In the genomic region with DNA sequence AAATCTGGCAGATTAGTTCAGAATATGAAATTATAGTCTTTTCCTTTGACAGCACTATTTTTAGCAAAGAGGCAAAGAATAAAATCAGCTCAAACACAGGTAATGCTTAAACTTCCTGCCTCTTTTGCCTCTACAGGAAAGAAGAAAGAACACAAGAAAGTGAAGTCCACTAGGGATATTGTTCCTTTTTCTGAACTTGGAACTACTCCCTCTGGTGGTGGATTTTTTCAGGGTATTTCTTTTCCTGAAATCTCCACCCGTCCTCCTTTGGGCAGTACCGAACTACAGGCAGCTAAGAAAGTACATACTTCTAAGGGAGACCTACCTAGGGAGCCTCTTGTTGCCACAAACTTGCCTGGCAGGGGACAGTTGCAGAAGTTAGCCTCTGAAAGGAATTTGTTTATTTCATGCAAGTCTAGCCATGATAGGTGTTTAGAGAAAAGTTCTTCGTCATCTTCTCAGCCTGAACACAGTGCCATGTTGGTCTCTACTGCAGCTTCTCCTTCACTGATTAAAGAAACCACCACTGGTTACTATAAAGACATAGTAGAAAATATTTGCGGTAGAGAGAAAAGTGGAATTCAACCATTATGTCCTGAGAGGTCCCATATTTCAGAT, we compare ENCODE assay signal across 9 cellular contexts. TPM values are rescaled to one million over a fixed set of nuclear protein-coding genes. Genes with fewer than 3 reads are reported as not detected.
DNase-seq lines count a peak whose midpoint lies in the region; FAIRE-seq and TF ChIP-seq lines count a peak whose summit lies in the region.
"Had no signal": no experiment of that assay in that cellular context is flagged by ENCODE, and none has a peak within 500 bp of the region (broad histone marks: within the 10 kb centered on the region; RNA-seq: fewer than 3 reads in every experiment).

No MANE protein-coding gene starts in this region.

- H3K4me1 Mint-ChIP-seq in CD14-positive monocyte (no peaks in the 10 kb centered on the region), brain (peaks cover 17% of the 10 kb centered on the region)
- H3K4me1 Mint-ChIP-seq in T-helper 2 cell treated with Interferon-gamma antibody and Interleukin-4, amounts not matched to agents 5 μg/mL and 100 μg/mL, for 36 hours (ENCODE audit: low read depth) = peaks cover 18% of the 10 kb centered on the region

- H3K27me3 Mint-ChIP-seq in CD14-positive monocyte (ENCODE audit: low read depth in 3 of 3) (no peaks in the 10 kb centered on the region), brain (no peaks in the 10 kb centered on the region)
- H3K27me3 Mint-ChIP-seq in T-helper 2 cell treated with Interferon-gamma antibody and Interleukin-4, amounts not matched to agents 5 μg/mL and 100 μg/mL, for 36 hours (ENCODE audit: low read depth) = no peaks in the 10 kb centered on the region
- H3K27me3 Mint-ChIP-seq: T-cell had no signal

- peak overlapping the region in 1 of 7 donors; percentile 41 for H3K27ac Mint-ChIP-seq in CD14-positive monocyte
- H3K27ac Mint-ChIP-seq in brain = peak overlapping the region in 1 of 5 experiments; percentile 80
- no peak overlapping the region for H3K27ac Mint-ChIP-seq in T-helper 2 cell treated with Interferon-gamma antibody and Interleukin-4, amounts not matched to agents 5 μg/mL and 100 μg/mL, for 36 hours

- peak; percentile 75 for TF ChIP-seq CTCF in CD14-positive monocyte (IDR thresholded peaks at IDR 0.05)
- peak; percentile 17; the same call in 1 of the 2 replicates for TF ChIP-seq CTCF in GM12875 (IDR thresholded peaks at IDR 0.05; ENCODE audit: borderline replicate concordance, insufficient read depth, low read depth, low read length)
- TF ChIP-seq CTCF in brain (conservative IDR thresholded peaks at IDR 0.05) = peak; percentile 48 to 69

- no peak for FAIRE-seq in GM12891 (lab: Jason Lieb, UNC)

- intact Hi-C loops in CD14-positive monocyte (cut with micrococcal nuclease) = loop anchor here in 1 of 2 donors (10.0 kb wide), 1 partner anchor 122 kb away; no protein-coding TSS in a partner anchor

- TF ChIP-seq POLR2A in GM12891 (IDR thresholded peaks at IDR 0.05; ENCODE audit: low read depth, low read length) = no peak

- no peak overlapping the region for H3K4me3 ChIP-seq in GM12875 (ENCODE audit: low read depth, low read length)

- DNase-seq in CD14-positive monocyte (ENCODE audit: low spot score) (no peak), NCI-H69 (lab: John Stamatoyannopoulos, UW) (peak; percentile 70), lung microvascular endothelial cell (ENCODE audit: low read depth in 2 of 2) (peak; percentile 45 to 55), GM12891 (ENCODE audit: insufficient read length, low spot score) (no peak)
- DNase-seq in T-helper 2 cell treated with Interferon-gamma antibody and Interleukin-4, amounts not matched to agents 5 μg/mL and 100 μg/mL, for 36 hours (ENCODE audit: low spot score) = no peak
- DNase-seq in stimulated activated CD8-positive, alpha-beta memory T cell treated with anti-CD3 and anti-CD28 coated beads, Interleukin-4, amount 100 ng/mL, for 48 hours = no peak

- H3K36me3 Mint-ChIP-seq in CD14-positive monocyte = peaks cover 62 to 93% of the 10 kb centered on the region in 2 donors
- peaks cover 79% of the 10 kb centered on the region for H3K36me3 Mint-ChIP-seq in brain
- peaks cover 68% of the 10 kb centered on the region for H3K36me3 Mint-ChIP-seq in T-helper 2 cell treated with Interferon-gamma antibody and Interleukin-4, amounts not matched to agents 5 μg/mL and 100 μg/mL, for 36 hours (ENCODE audit: low read depth)

- H3K4me3 Mint-ChIP-seq in CD14-positive monocyte (no peak overlapping the region), brain (no peak overlapping the region)
- H3K4me3 Mint-ChIP-seq in T-helper 2 cell treated with Interferon-gamma antibody and Interleukin-4, amounts not matched to agents 5 μg/mL and 100 μg/mL, for 36 hours = no peak overlapping the region
- H3K4me3 Mint-ChIP-seq: T-cell had no signal

- no peaks in the 10 kb centered on the region for H3K9me3 Mint-ChIP-seq in CD14-positive monocyte
- H3K9me3 Mint-ChIP-seq in brain = no peaks in the 10 kb centered on the region
- no peaks in the 10 kb centered on the region for H3K9me3 Mint-ChIP-seq in T-helper 2 cell treated with Interferon-gamma antibody and Interleukin-4, amounts not matched to agents 5 μg/mL and 100 μg/mL, for 36 hours
- H3K9me3 Mint-ChIP-seq: T-cell had no signal

TF ChIP-seq in GM12891, 5 proteins besides CTCF, POLR2A, EP300 and RAD21:
- TF ChIP-seq SPI1 (IDR thresholded peaks at IDR 0.05; ENCODE audit: low read depth, low read length) (no peak), PAX5 (IDR thresholded peaks at IDR 0.05; ENCODE audit: insufficient read depth, low read length, severe bottlenecking) (no peak), TAF1 (IDR thresholded peaks at IDR 0.05; ENCODE audit: low read depth, low read length) (no peak), POU2F2 (IDR thresholded peaks at IDR 0.05; ENCODE audit: low read depth, low read length) (no peak), POLR2AphosphoS5 (IDR thresholded peaks at IDR 0.05; ENCODE audit: low read depth, low read length) (no peak)

RNA-seq across cellular contexts. Expression of a gene that starts 17.4 kb away (rescaled TPM):
- polyA plus RNA-seq in CD14-positive monocyte (10 to 100 TPM; 52.1 to 67.3 TPM), brain (ENCODE audit: insufficient read depth, low read depth, low replicate concordance) (106 TPM)
- total RNA-seq in lung microvascular endothelial cell = 36.1 and 55.1 TPM in 2 replicates
- polyA plus RNA-seq in GM12891 (2012; ENCODE audit: low read depth, missing spikeins) = 79.8 TPM

Comparison
In these comparisons a context has a peak if more than half of its experiments do, and no peak if none do; other contexts are left out.
1. DNase-seq: peak in NCI-H69 (single experiment) and lung microvascular endothelial cell (2 of 2); none in CD14-positive monocyte (single experiment), T-helper 2 cell treated with Interferon-gamma antibody and Interleukin-4, amounts not matched to agents 5 μg/mL and 100 μg/mL, for 36 hours (single experiment), stimulated activated CD8-positive, alpha-beta memory T cell treated with anti-CD3 and anti-CD28 coated beads, Interleukin-4, amount 100 ng/mL, for 48 hours (single experiment) and GM12891 (single experiment).
2. CTCF ChIP-seq: peak in every context shown above with its lines; median percentile 75 in CD14-positive monocyte; 58 in brain; 17 in GM12875.